Comparison of ENCODE assay signal across 8 cellular contexts in the genomic region with DNA sequence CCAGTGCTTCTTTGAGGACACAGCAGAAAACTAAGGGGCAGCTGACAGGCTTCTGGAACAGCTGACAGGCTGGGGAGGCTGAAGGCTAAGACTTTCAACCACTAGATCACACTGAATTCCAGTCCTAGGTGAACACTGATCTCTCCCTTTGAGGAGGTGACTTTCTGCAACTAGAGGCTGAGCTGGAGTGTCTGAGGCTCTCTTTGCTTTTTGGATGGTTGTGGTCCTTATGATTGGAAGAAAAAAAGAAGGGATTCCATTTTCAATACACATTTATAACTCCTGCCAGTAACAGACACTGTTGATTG. TPM values are rescaled to one million over a fixed set of nuclear protein-coding genes. Genes with fewer than 3 reads are reported as not detected.
A peak's percentile ranks its signal among the peaks of the same experiment; 100 is the strongest.
DNase-seq lines count a peak whose midpoint lies in the region; TF ChIP-seq lines count a peak whose summit lies in the region.

No MANE protein-coding gene starts in this region.

- peak overlapping the region; percentile 99 for H3K27ac ChIP-seq in adipose tissue (ENCODE audit: low read depth, low read length)
- H3K27ac ChIP-seq in layer of hippocampus (ENCODE audit: low read depth, low read length), result peak overlapping the region; percentile 82
- H3K27ac ChIP-seq in stomach, result peak overlapping the region; percentile 88 to 99 (median 98)

- TF ChIP-seq POLR2A in stomach (IDR thresholded peaks at IDR 0.05), result no peak

- peak overlapping the region; percentile 65 to 79 (median 74) for H3K4me3 ChIP-seq in stomach

- H3K4me1 Mint-ChIP-seq in HFFc6 (ENCODE audit: low read depth), result peaks cover 28% of the 10 kb centered on the region

- DNase-seq in HFFc6 (no peak), stomach (no peak), NCI-H748 treated with DMSO at 0.1 percent for 48 hours (lab: John Stamatoyannopoulos, UW) (no peak), NCI-H1092 (lab: John Stamatoyannopoulos, UW) (no peak), NCI-H1417 treated with DMSO at 0.1 percent for 48 hours (lab: John Stamatoyannopoulos, UW) (no peak)
- no peak for DNase-seq in activated CD8-positive, alpha-beta memory T cell treated with anti-CD3 and anti-CD28 coated beads, Interleukin-2, amount 50 U/mL, for 48 hours

- H3K27me3 ChIP-seq in layer of hippocampus (ENCODE audit: control insufficient read depth, insufficient read depth, low read length) (no peaks in the 10 kb centered on the region), stomach (no peaks in the 10 kb centered on the region)

- H3K4me1 ChIP-seq in stomach, result peaks cover 37 to 93% (median 64%) of the 10 kb centered on the region in 4 donors

- TF ChIP-seq EP300 in stomach (IDR thresholded peaks at IDR 0.05), result no peak

- no peaks in the 10 kb centered on the region for H3K9me3 ChIP-seq in stomach

- H3K4me3 Mint-ChIP-seq in HFFc6, result peak overlapping the region; percentile 88

- H3K27me3 Mint-ChIP-seq in HFFc6 (ENCODE audit: insufficient read depth), result peaks cover 11% of the 10 kb centered on the region; the same call in 1 of the 2 replicates

- H3K9me3 Mint-ChIP-seq in HFFc6, result no peaks in the 10 kb centered on the region

- no peak for TF ChIP-seq CTCF in HFFc6 (IDR thresholded peaks at IDR 0.05)
- TF ChIP-seq CTCF in stomach (IDR thresholded peaks at IDR 0.05), result no peak

- no peaks in the 10 kb centered on the region for H3K36me3 Mint-ChIP-seq in HFFc6 (ENCODE audit: low read depth)

- intact Hi-C loops in stomach (cut with DNase I; ENCODE audit: low total_unique reads), result loop anchor here (10.0 kb wide), 1 partner anchor 58 kb away; no protein-coding TSS in a partner anchor

- peak overlapping the region; percentile 91 for H3K27ac Mint-ChIP-seq in HFFc6

- H3K36me3 ChIP-seq in stomach, result peaks cover 0 to 5% (median 0%) of the 10 kb centered on the region in 4 donors

RNA-seq across cellular contexts. Expression of gene IL6R, which starts 1.4 kb away (rescaled TPM):
- total RNA-seq in HFFc6 (2021; fragmentation: NEBNext Ultra II Directional; extraction: Animal tissue kit (Norgen Biotek cat#: 25700)), result 1 to 10 TPM; 2.0 to 3.9 (median 2.3) TPM
- polyA plus RNA-seq in adipose tissue (10 to 100 TPM in 1 of 3 donors, 1 to 10 TPM in 2; 5.0 to 12.3 (median 7.8) TPM), stomach (1 to 10 TPM; 1.9 to 4.1 (median 4.0) TPM)
- total RNA-seq in stomach, result 10 to 100 TPM; 12.7 to 73.9 (median 37.4) TPM
